22 cellular contexts compared by ENCODE assay signal in the genomic region with DNA sequence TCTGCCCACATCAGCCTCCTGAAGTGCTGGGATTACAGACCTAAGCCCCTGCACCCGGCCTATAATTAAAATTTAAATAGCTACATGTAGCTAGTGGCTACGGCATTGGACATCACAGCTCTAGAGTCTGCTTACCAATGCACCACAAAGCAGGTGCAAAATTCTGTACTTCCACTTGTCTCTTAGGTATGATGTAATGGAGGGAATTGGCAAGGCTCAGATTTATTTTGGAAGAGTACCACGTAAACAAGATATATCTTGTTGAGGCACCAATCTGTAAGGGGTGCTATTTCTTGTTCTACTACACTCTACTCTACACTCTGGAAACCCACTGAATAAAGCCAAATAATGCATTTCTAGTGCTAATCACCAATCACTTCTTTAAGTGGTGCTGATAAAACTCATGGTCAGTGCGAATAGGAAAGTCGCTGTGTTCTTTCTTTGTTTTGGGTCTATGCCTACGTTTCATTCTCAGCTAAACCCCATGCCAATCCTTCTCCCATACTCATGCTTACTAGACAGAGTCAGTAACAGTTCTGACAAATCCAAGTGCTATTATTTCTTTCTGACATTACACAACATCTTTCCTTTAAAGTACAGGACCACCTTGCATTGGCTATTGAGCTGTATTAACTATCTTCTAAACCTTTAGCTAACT.
"Had no signal": no experiment of that assay in that cellular context is flagged by ENCODE, and none has a peak within 500 bp of the region (broad histone marks: within the 10 kb centered on the region; RNA-seq: fewer than 3 reads in every experiment).

No MANE protein-coding gene starts in this region.

- ATAC-seq: activated CD4-positive, alpha-beta T cell treated with anti-CD3 and anti-CD28 coated beads for 36 hours; activated CD8-positive, alpha-beta memory T cell treated with anti-CD3 and anti-CD28 coated beads, Interleukin-2, amount 10 ng/mL, durations not matched to agents 7 days and 5 days; activated CD8-positive, alpha-beta T cell treated with anti-CD3 and anti-CD28 coated beads, Interleukin-2, amount 10 ng/mL, durations not matched to agents 7 days and 5 days; activated naive CD8-positive, alpha-beta T cell treated with anti-CD3 and anti-CD28 coated beads, Interleukin-2, amount 50 U/mL, for 24 hours; foreskin keratinocyte; heart left ventricle; lower lobe of right lung; psoas muscle; stimulated activated naive B cell treated with anti-CD40 and anti-IgM and Interleukin-4, amounts not matched to agents 10 μg/mL and 1 μg/mL and 100 μg/mL, for 72 hours had no signal

- H3K36me3 ChIP-seq: esophagus muscularis mucosa, heart left ventricle, lower lobe of right lung, tibial nerve had no signal

- H3K9me3 ChIP-seq: esophagus muscularis mucosa, heart left ventricle, lower lobe of right lung, mucosa of descending colon, psoas muscle, tibial nerve had no signal

- DNase-seq: activated CD4-positive, alpha-beta T cell treated with anti-CD3 and anti-CD28 coated beads for 36 hours; activated CD4-positive, CD25-positive, alpha-beta regulatory T cell; activated CD8-positive, alpha-beta memory T cell treated with anti-CD3 and anti-CD28 coated beads, Interleukin-2, amount 10 ng/mL, durations not matched to agents 7 days and 5 days; activated CD8-positive, alpha-beta T cell treated with anti-CD3 and anti-CD28 coated beads, Interleukin-2, amount 10 ng/mL, durations not matched to agents 7 days and 5 days; activated naive CD8-positive, alpha-beta T cell treated with anti-CD3 and anti-CD28 coated beads, Interleukin-2, amount 50 U/mL, for 24 hours; activated T-cell treated with anti-CD3 and anti-CD28 coated beads, Interleukin-2, amount 50 U/mL, for 48 hours; amygdala; dermis blood vessel endothelial cell; effector CD4-positive, alpha-beta T cell; foreskin keratinocyte; heart left ventricle; hypothalamus; lower lobe of right lung; mucosa of descending colon; psoas muscle; stimulated activated CD4-positive, alpha-beta T cell treated with anti-CD3 and anti-CD28 coated beads, Interleukin-1b, Interleukin-23, amount 100 ng/mL, for 48 hours; stimulated activated CD4-positive, alpha-beta T cell treated with anti-CD3 and anti-CD28 coated beads, Interleukin-4, amount 100 ng/mL, for 4 hours; stimulated activated CD8-positive, alpha-beta memory T cell treated with anti-CD3 and anti-CD28 coated beads, Interleukin-4, amount 100 ng/mL, for 48 hours; stimulated activated naive B cell treated with anti-CD40 and anti-IgM and Interleukin-4, amounts not matched to agents 10 μg/mL and 1 μg/mL and 100 μg/mL, for 72 hours had no signal

- H3K27ac ChIP-seq: esophagus muscularis mucosa, foreskin keratinocyte, heart left ventricle, lower lobe of right lung, psoas muscle, tibial nerve had no signal

- H3K4me1 ChIP-seq: esophagus muscularis mucosa, foreskin keratinocyte, heart left ventricle, lower lobe of right lung, psoas muscle, tibial nerve had no signal

- H3K27me3 ChIP-seq: esophagus muscularis mucosa, foreskin keratinocyte, heart left ventricle, tibial nerve had no signal

- H3K4me3 ChIP-seq: esophagus muscularis mucosa, heart left ventricle, lower lobe of right lung, mucosa of descending colon, psoas muscle, smooth muscle cell, tibial nerve had no signal
